2 cellular contexts compared by ENCODE assay signal in the genomic region with DNA sequence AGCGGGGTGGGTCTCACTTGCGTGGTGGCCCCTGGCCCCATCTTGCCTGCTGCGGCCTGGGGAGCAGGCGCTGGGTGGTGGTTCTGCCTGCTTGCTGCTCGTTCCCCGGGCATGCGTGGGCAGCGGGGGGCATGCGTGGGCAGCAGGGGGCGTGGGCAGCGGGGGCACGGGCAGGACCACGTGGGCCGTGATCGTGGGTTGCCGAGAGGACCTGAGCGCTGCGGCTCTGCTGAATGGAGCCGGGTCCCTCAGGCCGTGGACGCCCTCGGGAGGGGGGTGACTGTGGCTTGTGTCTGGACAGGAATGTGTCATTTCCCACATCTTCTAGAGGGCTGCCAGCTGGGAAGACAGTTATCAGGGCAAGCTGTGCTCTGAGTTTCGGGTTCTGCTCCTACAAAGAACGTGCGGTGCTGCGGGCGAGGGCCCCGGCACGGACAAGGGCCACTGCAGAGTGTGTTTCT.
TF ChIP-seq lines count a peak whose summit lies in the region.

No MANE protein-coding gene starts in this region.

TF ChIP-seq in HepG2, 621 proteins besides CTCF, POLR2A, EP300 and RAD21 (continues in another document):
- TF ChIP-seq RELA (CRISPR knock-in tag; IDR thresholded peaks at IDR 0.05) (no peak), TGIF2 (CRISPR knock-in tag; IDR thresholded peaks at IDR 0.05) (no peak), RCOR2 (CRISPR knock-in tag; IDR thresholded peaks at IDR 0.05) (no peak), KDM5B (CRISPR knock-in tag; IDR thresholded peaks at IDR 0.05; ENCODE audit: borderline replicate concordance) (no peak), ZNF382 (CRISPR knock-in tag; IDR thresholded peaks at IDR 0.05; ENCODE audit: borderline replicate concordance) (no peak), KLF12 (CRISPR knock-in tag; IDR thresholded peaks at IDR 0.05; ENCODE audit: borderline replicate concordance) (no peak), ELF3 (CRISPR knock-in tag; IDR thresholded peaks at IDR 0.05) (no peak), SMAD3 (CRISPR knock-in tag; IDR thresholded peaks at IDR 0.05) (no peak), AGO1 (IDR thresholded peaks at IDR 0.05; ENCODE audit: low read depth, low read length, poor library complexity, severe bottlenecking) (peak; percentile 13), HNRNPL (IDR thresholded peaks at IDR 0.05; ENCODE audit: low read depth, low read length) (0 out of 2 replicates have a peak, but pooled peaks have one; percentile 76), RBFOX2 (IDR thresholded peaks at IDR 0.05; ENCODE audit: low read depth, low read length) (peak; percentile 24; the same call in 1 of the 2 replicates), ZC3H13 (CRISPR knock-in tag; IDR thresholded peaks at IDR 0.05) (0 out of 2 replicates have a peak, but pooled peaks have one; percentile 23), ZNF101 (CRISPR knock-in tag; IDR thresholded peaks at IDR 0.05; ENCODE audit: borderline replicate concordance, low read depth) (no peak), ZNF292 (CRISPR knock-in tag; IDR thresholded peaks at IDR 0.05; ENCODE audit: borderline replicate concordance, low read depth) (no peak), AKAP8 (CRISPR knock-in tag; IDR thresholded peaks at IDR 0.05) (0 out of 2 replicates have a peak, but pooled peaks have one; percentile 25)
- TF ChIP-seq, protein P1, sequence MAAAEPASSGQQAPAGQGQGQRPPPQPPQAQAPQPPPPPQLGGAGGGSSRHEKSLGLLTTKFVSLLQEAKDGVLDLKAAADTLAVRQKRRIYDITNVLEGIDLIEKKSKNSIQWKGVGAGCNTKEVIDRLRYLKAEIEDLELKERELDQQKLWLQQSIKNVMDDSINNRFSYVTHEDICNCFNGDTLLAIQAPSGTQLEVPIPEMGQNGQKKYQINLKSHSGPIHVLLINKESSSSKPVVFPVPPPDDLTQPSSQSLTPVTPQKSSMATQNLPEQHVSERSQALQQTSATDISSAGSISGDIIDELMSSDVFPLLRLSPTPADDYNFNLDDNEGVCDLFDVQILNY (CRISPR knock-in tag; conservative IDR thresholded peaks at IDR 0.05): no peak
- TF ChIP-seq, protein P2, sequence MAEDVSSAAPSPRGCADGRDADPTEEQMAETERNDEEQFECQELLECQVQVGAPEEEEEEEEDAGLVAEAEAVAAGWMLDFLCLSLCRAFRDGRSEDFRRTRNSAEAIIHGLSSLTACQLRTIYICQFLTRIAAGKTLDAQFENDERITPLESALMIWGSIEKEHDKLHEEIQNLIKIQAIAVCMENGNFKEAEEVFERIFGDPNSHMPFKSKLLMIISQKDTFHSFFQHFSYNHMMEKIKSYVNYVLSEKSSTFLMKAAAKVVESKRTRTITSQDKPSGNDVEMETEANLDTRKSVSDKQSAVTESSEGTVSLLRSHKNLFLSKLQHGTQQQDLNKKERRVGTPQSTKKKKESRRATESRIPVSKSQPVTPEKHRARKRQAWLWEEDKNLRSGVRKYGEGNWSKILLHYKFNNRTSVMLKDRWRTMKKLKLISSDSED (CRISPR knock-in tag; IDR thresholded peaks at IDR 0.05): no peak
- TF ChIP-seq, protein P3, sequence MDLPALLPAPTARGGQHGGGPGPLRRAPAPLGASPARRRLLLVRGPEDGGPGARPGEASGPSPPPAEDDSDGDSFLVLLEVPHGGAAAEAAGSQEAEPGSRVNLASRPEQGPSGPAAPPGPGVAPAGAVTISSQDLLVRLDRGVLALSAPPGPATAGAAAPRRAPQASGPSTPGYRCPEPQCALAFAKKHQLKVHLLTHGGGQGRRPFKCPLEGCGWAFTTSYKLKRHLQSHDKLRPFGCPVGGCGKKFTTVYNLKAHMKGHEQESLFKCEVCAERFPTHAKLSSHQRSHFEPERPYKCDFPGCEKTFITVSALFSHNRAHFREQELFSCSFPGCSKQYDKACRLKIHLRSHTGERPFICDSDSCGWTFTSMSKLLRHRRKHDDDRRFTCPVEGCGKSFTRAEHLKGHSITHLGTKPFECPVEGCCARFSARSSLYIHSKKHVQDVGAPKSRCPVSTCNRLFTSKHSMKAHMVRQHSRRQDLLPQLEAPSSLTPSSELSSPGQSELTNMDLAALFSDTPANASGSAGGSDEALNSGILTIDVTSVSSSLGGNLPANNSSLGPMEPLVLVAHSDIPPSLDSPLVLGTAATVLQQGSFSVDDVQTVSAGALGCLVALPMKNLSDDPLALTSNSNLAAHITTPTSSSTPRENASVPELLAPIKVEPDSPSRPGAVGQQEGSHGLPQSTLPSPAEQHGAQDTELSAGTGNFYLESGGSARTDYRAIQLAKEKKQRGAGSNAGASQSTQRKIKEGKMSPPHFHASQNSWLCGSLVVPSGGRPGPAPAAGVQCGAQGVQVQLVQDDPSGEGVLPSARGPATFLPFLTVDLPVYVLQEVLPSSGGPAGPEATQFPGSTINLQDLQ (CRISPR knock-in tag; IDR thresholded peaks at IDR 0.05): 0 out of 2 replicates have a peak, but pooled peaks have one; percentile 45
- TF ChIP-seq, protein P4, sequence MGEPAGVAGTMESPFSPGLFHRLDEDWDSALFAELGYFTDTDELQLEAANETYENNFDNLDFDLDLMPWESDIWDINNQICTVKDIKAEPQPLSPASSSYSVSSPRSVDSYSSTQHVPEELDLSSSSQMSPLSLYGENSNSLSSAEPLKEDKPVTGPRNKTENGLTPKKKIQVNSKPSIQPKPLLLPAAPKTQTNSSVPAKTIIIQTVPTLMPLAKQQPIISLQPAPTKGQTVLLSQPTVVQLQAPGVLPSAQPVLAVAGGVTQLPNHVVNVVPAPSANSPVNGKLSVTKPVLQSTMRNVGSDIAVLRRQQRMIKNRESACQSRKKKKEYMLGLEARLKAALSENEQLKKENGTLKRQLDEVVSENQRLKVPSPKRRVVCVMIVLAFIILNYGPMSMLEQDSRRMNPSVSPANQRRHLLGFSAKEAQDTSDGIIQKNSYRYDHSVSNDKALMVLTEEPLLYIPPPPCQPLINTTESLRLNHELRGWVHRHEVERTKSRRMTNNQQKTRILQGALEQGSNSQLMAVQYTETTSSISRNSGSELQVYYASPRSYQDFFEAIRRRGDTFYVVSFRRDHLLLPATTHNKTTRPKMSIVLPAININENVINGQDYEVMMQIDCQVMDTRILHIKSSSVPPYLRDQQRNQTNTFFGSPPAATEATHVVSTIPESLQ (CRISPR knock-in tag; conservative IDR thresholded peaks at IDR 0.05): no peak

TF ChIP-seq in HCT116, 20 proteins besides CTCF, POLR2A, EP300 and RAD21:
- TF ChIP-seq ZNF274 (IDR thresholded peaks at IDR 0.05; ENCODE audit: low read depth, low read length) (no peak), SRF (IDR thresholded peaks at IDR 0.05; ENCODE audit: low read depth) (no peak), EZH2phosphoT487 (IDR thresholded peaks at IDR 0.05; ENCODE audit: borderline replicate concordance) (no peak), YY1 (IDR thresholded peaks at IDR 0.05; ENCODE audit: extremely low read depth, insufficient replicate concordance, low read depth, low read length) (no peak), ZFX (IDR thresholded peaks at IDR 0.05) (no peak), SP1 (IDR thresholded peaks at IDR 0.05; ENCODE audit: low read depth) (no peak), ELF1 (IDR thresholded peaks at IDR 0.05; ENCODE audit: borderline replicate concordance, low read depth) (no peak), POLR2AphosphoS5 (IDR thresholded peaks at IDR 0.05; ENCODE audit: low read depth, low read length) (no peak), EGR1 (IDR thresholded peaks at IDR 0.05; ENCODE audit: low read depth) (no peak), EZH2 (IDR thresholded peaks at IDR 0.05) (no peak), CBX3 (IDR thresholded peaks at IDR 0.05; ENCODE audit: low read depth) (no peak), SIN3A (IDR thresholded peaks at IDR 0.05; ENCODE audit: low read depth) (no peak)
- TF ChIP-seq, protein P5, sequence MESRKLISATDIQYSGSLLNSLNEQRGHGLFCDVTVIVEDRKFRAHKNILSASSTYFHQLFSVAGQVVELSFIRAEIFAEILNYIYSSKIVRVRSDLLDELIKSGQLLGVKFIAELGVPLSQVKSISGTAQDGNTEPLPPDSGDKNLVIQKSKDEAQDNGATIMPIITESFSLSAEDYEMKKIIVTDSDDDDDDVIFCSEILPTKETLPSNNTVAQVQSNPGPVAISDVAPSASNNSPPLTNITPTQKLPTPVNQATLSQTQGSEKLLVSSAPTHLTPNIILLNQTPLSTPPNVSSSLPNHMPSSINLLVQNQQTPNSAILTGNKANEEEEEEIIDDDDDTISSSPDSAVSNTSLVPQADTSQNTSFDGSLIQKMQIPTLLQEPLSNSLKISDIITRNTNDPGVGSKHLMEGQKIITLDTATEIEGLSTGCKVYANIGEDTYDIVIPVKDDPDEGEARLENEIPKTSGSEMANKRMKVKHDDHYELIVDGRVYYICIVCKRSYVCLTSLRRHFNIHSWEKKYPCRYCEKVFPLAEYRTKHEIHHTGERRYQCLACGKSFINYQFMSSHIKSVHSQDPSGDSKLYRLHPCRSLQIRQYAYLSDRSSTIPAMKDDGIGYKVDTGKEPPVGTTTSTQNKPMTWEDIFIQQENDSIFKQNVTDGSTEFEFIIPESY (IDR thresholded peaks at IDR 0.05; ENCODE audit: extremely low read depth, insufficient replicate concordance, low read length): no peak
